In the genomic region with DNA sequence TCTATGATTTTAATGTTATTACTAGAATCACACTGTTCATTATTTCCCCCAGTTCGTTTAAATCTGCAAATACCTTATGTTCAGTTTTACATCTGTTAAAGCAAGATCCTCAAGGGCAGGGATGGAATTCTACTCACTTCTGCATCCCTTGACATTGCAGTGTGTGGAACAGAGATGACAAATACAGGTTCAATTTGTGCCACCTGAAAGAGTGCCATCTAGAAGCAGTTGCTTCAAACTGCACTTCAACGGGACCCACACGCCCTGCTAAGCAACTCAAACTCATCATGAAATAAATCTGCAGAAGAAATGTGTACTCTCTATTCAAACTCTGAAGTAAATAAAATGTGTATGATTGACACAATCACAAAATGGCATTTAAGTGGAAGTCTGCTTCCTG, we compare ENCODE assay signal across 17 cellular contexts. TPM values are rescaled to one million over a fixed set of nuclear protein-coding genes. Genes with fewer than 3 reads are reported as not detected.
DNase-seq lines count a peak whose midpoint lies in the region; TF ChIP-seq lines count a peak whose summit lies in the region.
"Had no signal": no experiment of that assay in that cellular context is flagged by ENCODE, and none has a peak within 500 bp of the region (broad histone marks: within the 10 kb centered on the region; RNA-seq: fewer than 3 reads in every experiment).

No MANE protein-coding gene starts in this region.

- no peak overlapping the region for H3K4me2 ChIP-seq in OCI-LY1 (ENCODE audit: low read length)

- no peaks in the 10 kb centered on the region for H3K79me2 ChIP-seq in OCI-LY1 (ENCODE audit: insufficient read depth, low read length)

- BruUV-seq in A673 (replicated peaks; lab: Mats Ljungman, UMichigan), result no TSS peak

- H3K36me3 ChIP-seq in A673 (ENCODE audit: insufficient read depth, low read length, poor library complexity, severe bottlenecking), result peaks cover 97% of the 10 kb centered on the region
- peaks cover 100% of the 10 kb centered on the region for H3K36me3 ChIP-seq in OCI-LY1 (ENCODE audit: insufficient read depth, low read length)
- no peaks in the 10 kb centered on the region for H3K36me3 ChIP-seq in endodermal cell (ENCODE audit: control insufficient read depth, insufficient read depth, low read length)
- H3K36me3 ChIP-seq: breast epithelium, ovary, stomach, upper lobe of left lung had no signal

- H3K9me2 ChIP-seq in OCI-LY1 (ENCODE audit: low read depth, low read length), result no peaks in the 10 kb centered on the region

- H3K27me3 ChIP-seq in A673 (replicated peaks; ENCODE audit: insufficient read depth, low read depth, low read length, poor library complexity) (no peaks in the 10 kb centered on the region), OCI-LY1 (ENCODE audit: insufficient read depth, low read length) (no peaks in the 10 kb centered on the region), endodermal cell (ENCODE audit: control insufficient read depth, insufficient read depth, low read length, poor library complexity, severe bottlenecking) (no peaks in the 10 kb centered on the region)
- H3K27me3 ChIP-seq: breast epithelium, ovary, stomach, upper lobe of left lung had no signal

- no peak for DNase-seq in A673 (ENCODE audit: low spot score)
- no peak for DNase-seq in CD14-positive monocyte (ENCODE audit: low spot score)
- DNase-seq in endodermal cell, result no peak
- DNase-seq in SHP77 (lab: John Stamatoyannopoulos, UW), result no peak
- DNase-seq in putamen (ENCODE audit: low spot score), result no peak
- DNase-seq in NCI-H524 treated with DMSO at 0.1 percent for 48 hours (lab: John Stamatoyannopoulos, UW), result no peak
- DNase-seq: foreskin melanocyte; GDM1; kidney; NCI-H1930; NCI-H446 treated with DMSO at 0.1 percent for 48 hours; ovary; stimulated activated CD4-positive, alpha-beta T cell treated with anti-CD3 and anti-CD28 coated beads, Interleukin-1b, Interleukin-23, amount 100 ng/mL, for 48 hours; stomach; upper lobe of left lung had no signal

- H3K4me3 ChIP-seq in A673 (ENCODE audit: low read depth, low read length, poor library complexity, severe bottlenecking), result no peak overlapping the region
- no peak overlapping the region for H3K4me3 ChIP-seq in OCI-LY1 (ENCODE audit: low read depth, low read length, poor library complexity, severe bottlenecking)
- H3K4me3 ChIP-seq in endodermal cell (ENCODE audit: low read length), result no peak overlapping the region
- H3K4me3 ChIP-seq: breast epithelium, ovary, stomach, upper lobe of left lung had no signal

- no peaks in the 10 kb centered on the region for H4K20me1 ChIP-seq in OCI-LY1 (ENCODE audit: insufficient read depth, low read length)

- no peaks in the 10 kb centered on the region for H3K9me3 ChIP-seq in A673 (ENCODE audit: low read depth, low read length, poor library complexity, severe bottlenecking)
- no peaks in the 10 kb centered on the region for H3K9me3 ChIP-seq in OCI-LY1 (ENCODE audit: low read length)
- no peaks in the 10 kb centered on the region for H3K9me3 ChIP-seq in endodermal cell (ENCODE audit: control insufficient read depth, low read length)
- H3K9me3 ChIP-seq: breast epithelium, ovary, upper lobe of left lung had no signal

- H3K27ac ChIP-seq in A673 (ENCODE audit: low read depth, low read length, poor library complexity, severe bottlenecking) (peak overlapping the region; percentile 76), OCI-LY1 (ENCODE audit: low read depth, low read length, poor library complexity, severe bottlenecking) (no peak overlapping the region), endodermal cell (ENCODE audit: low read depth, low read length) (no peak overlapping the region)
- H3K27ac ChIP-seq: breast epithelium, ovary, stomach had no signal

- TF ChIP-seq CTCF in A673 (conservative IDR thresholded peaks at IDR 0.05; ENCODE audit: low read depth, low read length), result peak; percentile 28; the same call in 1 of the 2 replicates
- no peak for TF ChIP-seq CTCF in CD14-positive monocyte (IDR thresholded peaks at IDR 0.05)
- TF ChIP-seq CTCF in OCI-LY1 (IDR thresholded peaks at IDR 0.05; ENCODE audit: low read length), result peak; percentile 32; the same call in 1 of the 2 replicates
- TF ChIP-seq CTCF in endodermal cell (conservative IDR thresholded peaks at IDR 0.05), result peak; percentile 29

- no peak overlapping the region for H2AFZ ChIP-seq in OCI-LY1 (ENCODE audit: low read length)

- no peak overlapping the region for H3K4me3 Mint-ChIP-seq in CD14-positive monocyte
- H3K4me3 Mint-ChIP-seq in endodermal cell, result no peak overlapping the region

- H3K9ac ChIP-seq in OCI-LY1 (ENCODE audit: low read length) (no peak overlapping the region), endodermal cell (ENCODE audit: extremely low read depth, low read length, poor library complexity, severe bottlenecking) (no peak overlapping the region)

- POLR2A ChIA-PET in A673 (lab: Charles Lee; ENCODE audit: low non-redundant PET), result no interaction called here

- CTCF ChIA-PET in A673 (lab: Charles Lee), result no interaction called here

- H3K36me3 Mint-ChIP-seq in CD14-positive monocyte, result peaks cover 49 to 54% of the 10 kb centered on the region in 2 donors
- no peaks in the 10 kb centered on the region for H3K36me3 Mint-ChIP-seq in endodermal cell (ENCODE audit: low read depth)

- intact Hi-C loops in A673 (cut with micrococcal nuclease; ENCODE audit: unreplicated experiment), result no loop called here
- intact Hi-C loops in CD14-positive monocyte (cut with micrococcal nuclease), result loop anchor here in 1 of 2 donors (5.0 kb wide), 2 partner anchors 60 to 620 kb away; no protein-coding TSS in a partner anchor

- H3K27ac Mint-ChIP-seq in CD14-positive monocyte, result peak overlapping the region; percentile 97 to 100 (median 99)
- no peak overlapping the region for H3K27ac Mint-ChIP-seq in endodermal cell

- peaks cover 30% of the 10 kb centered on the region for H3K4me1 ChIP-seq in A673 (ENCODE audit: insufficient read depth, low read length, poor library complexity, severe bottlenecking)
- H3K4me1 ChIP-seq in OCI-LY1 (ENCODE audit: insufficient read depth, low read length, severe bottlenecking), result peaks cover 7% of the 10 kb centered on the region
- no peaks in the 10 kb centered on the region for H3K4me1 ChIP-seq in endodermal cell (ENCODE audit: control insufficient read depth, insufficient read depth, low read length)
- H3K4me1 ChIP-seq: breast epithelium, stomach had no signal

- H3K9me3 Mint-ChIP-seq in CD14-positive monocyte (peaks cover 0 to 6% (median 0%) of the 10 kb centered on the region in 7 donors), endodermal cell (no peaks in the 10 kb centered on the region)

- H3K27me3 Mint-ChIP-seq in CD14-positive monocyte (ENCODE audit: low read depth in 3 of 3), result peaks cover 0 to 7% (median 0%) of the 10 kb centered on the region in 3 donors
- H3K27me3 Mint-ChIP-seq in endodermal cell (ENCODE audit: insufficient read depth), result no peaks in the 10 kb centered on the region

- whole genome bisulfite sequencing in endodermal cell (ENCODE audit: insufficient coverage in 1 of 2, insufficient read length in 1 of 2), 2 experiments, result 76 to 88% methylated on average over 1 to 3 of the region's 3 CpGs

- peaks cover 53% of the 10 kb centered on the region for H3K4me1 Mint-ChIP-seq in CD14-positive monocyte
- H3K4me1 Mint-ChIP-seq in endodermal cell, result no peaks in the 10 kb centered on the region

- 0 out of 2 replicates have a peak, but pooled peaks cover 3% of the 10 kb centered on the region for H3F3A ChIP-seq in OCI-LY1 (ENCODE audit: insufficient read depth, low read length)

RNA-seq across cellular contexts. Expression of a gene that starts 44.5 kb away (rescaled TPM):
- total RNA-seq in A673 (2021), result 110 and 126 TPM in 2 replicates
- 1 to 10 TPM; 1.5 to 2.8 TPM for polyA plus RNA-seq in CD14-positive monocyte
- total RNA-seq in endodermal cell, result 1 to 10 TPM; 3.1 to 3.6 TPM
- polyA plus RNA-seq in endodermal cell (2013, experiment 1 of 2), result 3.0 TPM
- polyA plus RNA-seq in endodermal cell (2013, experiment 2 of 2), result 1.9 TPM

Comparison
In these comparisons a context has a peak if more than half of its experiments do, and no peak if none do; other contexts are left out.
1. RNA of a gene that starts 44.5 kb away (total RNA-seq): 110 to 126 TPM in A673; 3.1 to 3.6 TPM in endodermal cell; every median in the first group is over 10 times any median in the second.